In genomic region chr7:98294798-98295382, GRCh38 we compare ENCODE assay signal across 8 cellular contexts. TPM values are rescaled to one million over a fixed set of nuclear protein-coding genes. Genes with fewer than 3 reads are reported as not detected.
DNase-seq lines count a peak whose midpoint lies in the region; ATAC-seq and TF ChIP-seq lines count a peak whose summit lies in the region.

No MANE protein-coding gene starts in this region.

- POLR2A ChIA-PET in IMR-90 (lab: Charles Lee; ENCODE audit: unreplicated experiment), result no interaction called here
- POLR2A ChIA-PET in Panc1 (lab: Charles Lee), result interaction anchor here (0.7 kb wide), 1 partner anchor 77 kb away, joined by 5 read pairs; no protein-coding TSS in a partner anchor

- H3K9me3 ChIP-seq in IMR-90 (ENCODE audit: control insufficient read depth, insufficient read depth, low read length) (no peaks in the 10 kb centered on the region), Panc1 (ENCODE audit: control insufficient read depth, insufficient read depth, low read depth, low read length) (no peaks in the 10 kb centered on the region)

- H2AK5ac ChIP-seq in IMR-90 (ENCODE audit: low read depth, low read length), result no peak overlapping the region

- H3K9ac ChIP-seq in IMR-90 (ENCODE audit: low read depth, low read length), result no peak overlapping the region

- in situ Hi-C loops in IMR-90 (cut with MboI; ENCODE audit: low sequenced_read_pairs) (loop anchor here (5.0 kb wide), 2 partner anchors 112 to 547 kb away; no protein-coding TSS in a partner anchor), Panc1 (cut with HindIII; ENCODE audit: low pct_unique_long_range_greater_than_20kb, low sequenced_read_pairs) (loop anchor here (25.0 kb wide), 1 partner anchor 92 kb away; no protein-coding TSS in a partner anchor)

- H4K91ac ChIP-seq in IMR-90 (ENCODE audit: insufficient read depth, low read depth, low read length), result no peak overlapping the region; the same call in 1 of the 2 replicates

- dilution Hi-C loops in IMR-90 (cut with HindIII; ENCODE audit: low sequenced_read_pairs, unreplicated experiment), result no loop called here

- H4K5ac ChIP-seq in IMR-90 (ENCODE audit: low read depth, low read length), result no peak overlapping the region

- no peak overlapping the region for H3K23ac ChIP-seq in IMR-90 (ENCODE audit: low read depth, low read length)

- H3K4me3 ChIP-seq in IMR-90 (ENCODE audit: insufficient read depth, low read depth, low read length), result no peak overlapping the region
- H3K4me3 ChIP-seq in Panc1 (ENCODE audit: low read depth in 2 of 2, low read length in 2 of 2), result no peak overlapping the region

- no peak overlapping the region for H2BK5ac ChIP-seq in IMR-90 (ENCODE audit: low read depth, low read length, poor library complexity, severe bottlenecking)

- H3K27me3 ChIP-seq in IMR-90 (ENCODE audit: control insufficient read depth, insufficient read depth, low read length) (no peaks in the 10 kb centered on the region), Panc1 (ENCODE audit: control insufficient read depth, insufficient read depth, low read length) (no peaks in the 10 kb centered on the region)

- H2BK15ac ChIP-seq in IMR-90 (ENCODE audit: low read depth, low read length), result no peak overlapping the region

- no peak overlapping the region for H3K14ac ChIP-seq in IMR-90 (replicated peaks; ENCODE audit: low read depth, low read length)

- H2BK20ac ChIP-seq in IMR-90 (ENCODE audit: low read depth, low read length), result no peak overlapping the region

- peaks cover under 1% of the 10 kb centered on the region for H3K9me1 ChIP-seq in IMR-90 (ENCODE audit: insufficient read depth, low read length)

- BruUV-seq in IMR-90 (replicated peaks; lab: Mats Ljungman, UMichigan) (no TSS peak), Panc1 (replicated peaks; lab: Mats Ljungman, UMichigan) (no TSS peak)

- H2AFZ ChIP-seq in IMR-90 (replicated peaks; ENCODE audit: low read length, poor library complexity), result peak overlapping the region; percentile 34

- no peak overlapping the region for H3K4ac ChIP-seq in IMR-90 (ENCODE audit: low read depth, low read length)

- H3K27ac ChIP-seq in IMR-90 (ENCODE audit: insufficient read depth, low read length), result no peak overlapping the region
- peak overlapping the region; percentile 52 for H3K27ac ChIP-seq in Panc1 (ENCODE audit: low read length)

- TF ChIP-seq RAD21 in IMR-90 (IDR thresholded peaks at IDR 0.05; ENCODE audit: low read length), result peak; percentile 90

- WGBS in IMR-90 (ENCODE audit: extremely low coverage in 2 of 2, insufficient read length in 1 of 2), 2 experiments, result 14% methylated on average over 5 of the region's 14 CpGs; no CpG with 5 or more reads in 1 of the 2 experiments

- H2BK120ac ChIP-seq in IMR-90 (ENCODE audit: low read depth, low read length), result no peak overlapping the region

- intact Hi-C loops in IMR-90 (cut with micrococcal nuclease), result loop anchor here (1.0 kb wide), 4 partner anchors 104 to 546 kb away; no protein-coding TSS in a partner anchor
- intact Hi-C loops in Panc1 (cut with micrococcal nuclease; ENCODE audit: unreplicated experiment), result loop anchor here (5.0 kb wide), 2 partner anchors 107 to 547 kb away; partner anchors contain the start of gene BAIAP2L1

- DNase-seq in COLO668 (lab: John Stamatoyannopoulos, UW; ENCODE audit: unreplicated experiment) (peak; percentile 83), IMR-90 (peak; percentile 47), Panc1 (ENCODE audit: low read depth, low spot score) (no peak), ecto neural progenitor cell (ENCODE audit: low spot score) (peak; percentile 84), mucosa of gallbladder (ENCODE audit: low spot score) (peak; percentile 33)

- H4K8ac ChIP-seq in IMR-90 (ENCODE audit: low read depth in 2 of 2, low read length in 2 of 2), result 0 out of 4 replicates have a peak overlapping the region, but pooled peaks of 1 of the 2 experiments have one; percentile 43

- peaks cover 43% of the 10 kb centered on the region for H3K36me3 ChIP-seq in IMR-90 (ENCODE audit: control insufficient read depth, insufficient read depth, low read length)
- peaks cover 6% of the 10 kb centered on the region; the same call in 1 of the 2 replicates for H3K36me3 ChIP-seq in Panc1 (ENCODE audit: control insufficient read depth, insufficient read depth, low read length)

- peak; percentile 36; the same call in 1 of the 2 replicates for TF ChIP-seq POLR2A in IMR-90 (IDR thresholded peaks at IDR 0.05; ENCODE audit: low read depth, low read length)

- no peaks in the 10 kb centered on the region for H3K4me1 ChIP-seq in IMR-90 (ENCODE audit: control insufficient read depth, insufficient read depth, low read length)
- H3K4me1 ChIP-seq in Panc1 (ENCODE audit: control insufficient read depth, insufficient read depth, low read length), result peaks cover 46% of the 10 kb centered on the region

- peak; percentile 69 for ATAC-seq in GM19023 (IDR thresholded peaks at IDR 0.05; ENCODE audit: unreplicated experiment)
- peak; percentile 83 for ATAC-seq in IMR-90 (ENCODE audit: low read depth)
- ATAC-seq in Panc1, result peak; percentile 79
- ATAC-seq in HG02588 (IDR thresholded peaks at IDR 0.05; ENCODE audit: unreplicated experiment), result no peak
- ATAC-seq in GM21423 (IDR thresholded peaks at IDR 0.05; ENCODE audit: unreplicated experiment), result no peak

- no peak overlapping the region for H3K56ac ChIP-seq in IMR-90 (ENCODE audit: extremely low read depth, insufficient read depth, low read length)

- no peak overlapping the region for H3K18ac ChIP-seq in IMR-90 (ENCODE audit: low read depth, low read length)

- H3K4me2 ChIP-seq in IMR-90 (ENCODE audit: low read depth, low read length), result no peak overlapping the region

- peak overlapping the region; percentile 73 for H2AK9ac ChIP-seq in IMR-90 (replicated peaks; ENCODE audit: low read depth, low read length, poor library complexity)

- CTCF ChIA-PET in IMR-90 (lab: Yijun Ruan, JAX), result interaction anchor here (0.6 to 0.8 kb wide), 2 partner anchors 74 to 451 kb away, joined by 3 to 4 read pairs; no protein-coding TSS in a partner anchor
- CTCF ChIA-PET in Panc1 (lab: Charles Lee), result interaction anchor here (0.9 kb wide), 1 partner anchor 106 kb away, joined by 3 read pairs; the partner anchor contains the start of gene BAIAP2L1

- peaks cover 9 to 59% of the 10 kb centered on the region in 2 experiments for H3K79me1 ChIP-seq in IMR-90 (ENCODE audit: low read depth in 1 of 2, low read length in 2 of 2)

- peaks cover 48% of the 10 kb centered on the region for H4K20me1 ChIP-seq in IMR-90 (ENCODE audit: insufficient read depth, low read length)

- TF ChIP-seq CTCF in IMR-90 (conservative IDR thresholded peaks at IDR 0.05; ENCODE audit: low read depth, low read length) (peak; percentile 74), Panc1 (IDR thresholded peaks at IDR 0.05) (peak; percentile 90)

TF ChIP-seq in IMR-90, 13 proteins besides CTCF, POLR2A, EP300 and RAD21:
- TF ChIP-seq SMC3 (IDR thresholded peaks at IDR 0.05; ENCODE audit: low read depth, low read length) (peak; percentile 80), NFE2L2 (IDR thresholded peaks at IDR 0.05; ENCODE audit: low read depth, low read length) (no peak)

RNA-seq across cellular contexts. Expression of gene BRI3, which starts 13.4 kb away (rescaled TPM):
- 24.7 and 30.6 TPM in 2 replicates for total RNA-seq in IMR-90 (2012; rRNA removed)
- 68.3 and 91.3 TPM in 2 replicates for polyA plus RNA-seq in IMR-90 (2012; rRNA removed)
- polyA plus RNA-seq in IMR-90 (2012; cell fraction: cytosol; rRNA removed), result 81.9 and 90.8 TPM in 2 replicates
- 23.2 and 48.0 TPM in 2 replicates for polyA plus RNA-seq in IMR-90 (2012; cell fraction: nucleus; rRNA removed; ENCODE audit: low replicate concordance)
- total RNA-seq in Panc1 (2021; ENCODE audit: unreplicated experiment), result 344 TPM
- polyA plus RNA-seq in Panc1 (2012; ENCODE audit: insufficient read length), result 404 TPM
- total RNA-seq in mucosa of gallbladder, result 198 TPM

RNA-seq across cellular contexts. Expression of gene TECPR1, which starts 42.9 kb away (rescaled TPM):
- total RNA-seq in IMR-90 (2012; rRNA removed) (6.9 and 14.7 TPM in 2 replicates), Panc1 (2021; ENCODE audit: unreplicated experiment) (21.0 TPM), mucosa of gallbladder (42.3 TPM)
- polyA plus RNA-seq in IMR-90 (2012; rRNA removed), result 10.6 and 11.5 TPM in 2 replicates
- polyA plus RNA-seq in IMR-90 (2012; cell fraction: cytosol; rRNA removed), result 6.5 and 9.9 TPM in 2 replicates
- polyA plus RNA-seq in IMR-90 (2012; cell fraction: nucleus; rRNA removed; ENCODE audit: low replicate concordance), result 18.6 and 48.0 TPM in 2 replicates
- 28.9 TPM for polyA plus RNA-seq in Panc1 (2012; ENCODE audit: insufficient read length)

Comparison
In these comparisons a context has a peak if more than half of its experiments do, and no peak if none do; other contexts are left out.
1. ATAC-seq: peak in GM19023 (single experiment), IMR-90 (single experiment) and Panc1 (single experiment); none in HG02588 (single experiment) and GM21423 (single experiment).